In genomic region chr13:60363288-60363687, GRCh38 we compare ENCODE assay signal across 23 cellular contexts. TPM values are rescaled to one million over a fixed set of nuclear protein-coding genes. Genes with fewer than 3 reads are reported as not detected.
DNase-seq lines count a peak whose midpoint lies in the region; ATAC-seq, FAIRE-seq and TF ChIP-seq lines count a peak whose summit lies in the region.
"Had no signal": no experiment of that assay in that cellular context is flagged by ENCODE, and none has a peak within 500 bp of the region (broad histone marks: within the 10 kb centered on the region; RNA-seq: fewer than 3 reads in every experiment).

No MANE protein-coding gene starts in this region.

- TF ChIP-seq CTCF in A673 (conservative IDR thresholded peaks at IDR 0.05; ENCODE audit: low read depth, low read length) (no peak), H1 (IDR thresholded peaks at IDR 0.05; ENCODE audit: control extremely low read depth in 1 of 3, insufficient read depth in 1 of 3, low read depth in 1 of 3, low read length in 3 of 3) (no peak), progenitor cell of endocrine pancreas (IDR thresholded peaks at IDR 0.05; ENCODE audit: unreplicated experiment) (no peak)

- DNase-seq in A673 (ENCODE audit: low spot score) (peak; percentile 90), MG63 (peak; percentile 4), NCI-H69 (lab: John Stamatoyannopoulos, UW) (peak; percentile 72), H1 (ENCODE audit: low read depth in 1 of 2, low spot score in 2 of 2) (no peak), progenitor cell of endocrine pancreas (ENCODE audit: low spot score, unreplicated experiment) (no peak)
- no peak for DNase-seq in activated naive CD8-positive, alpha-beta T cell treated with anti-CD3 and anti-CD28 coated beads for 36 hours
- DNase-seq: ACHN; AML-193; C1 segment of cervical spinal cord; Calu3; CD4-positive, alpha-beta memory T cell; COR-L47; DMS53; DMS79 treated with DMSO at 0.1 percent for 48 hours; GF-D8; GM23248 had no signal

- H3K4me3 Mint-ChIP-seq in progenitor cell of endocrine pancreas (ENCODE audit: low read depth), result no peak overlapping the region
- H3K4me3 Mint-ChIP-seq in activated naive CD8-positive, alpha-beta T cell treated with anti-CD3 and anti-CD28 coated beads for 36 hours, result no peak overlapping the region
- H3K4me3 Mint-ChIP-seq: CD4-positive, alpha-beta memory T cell had no signal

- no TSS peak for BruUV-seq in A673 (replicated peaks; lab: Mats Ljungman, UMichigan)

- H3K36me3 ChIP-seq in A673 (ENCODE audit: insufficient read depth, low read length, poor library complexity, severe bottlenecking), result no peaks in the 10 kb centered on the region
- H3K36me3 ChIP-seq in MG63, result no peaks in the 10 kb centered on the region
- no peaks in the 10 kb centered on the region for H3K36me3 ChIP-seq in H1 (ENCODE audit: control insufficient read depth in 2 of 4, insufficient read depth in 4 of 4, low read length in 3 of 4)
- H3K36me3 ChIP-seq: HAP-1 had no signal

- WGBS in H1 (ENCODE audit: extremely low coverage in 1 of 2, insufficient coverage in 1 of 2, insufficient read length in 1 of 2, insufficient replicate concordance in 2 of 2, low coverage in 1 of 2, low lambda C conversion rate in 2 of 2, missing lambda C conversion rate in 1 of 2), 2 experiments, result 71% methylated on average over 2 of the region's 2 CpGs; no CpG with 5 or more reads in 1 of the 2 experiments

- H3K9me3 Mint-ChIP-seq in progenitor cell of endocrine pancreas (ENCODE audit: low read depth), result no peaks in the 10 kb centered on the region
- peaks cover 1% of the 10 kb centered on the region for H3K9me3 Mint-ChIP-seq in activated naive CD8-positive, alpha-beta T cell treated with anti-CD3 and anti-CD28 coated beads for 36 hours

- no peak overlapping the region for H3K4me3 ChIP-seq in A673 (ENCODE audit: low read depth, low read length, poor library complexity, severe bottlenecking)
- H3K4me3 ChIP-seq in MG63, result no peak overlapping the region
- no peak overlapping the region for H3K4me3 ChIP-seq in H1 (ENCODE audit: extremely low read depth in 1 of 4, insufficient read depth in 2 of 4, low read depth in 3 of 4, low read length in 4 of 4)
- H3K4me3 ChIP-seq: GM23248, HAP-1 had no signal

- no peak overlapping the region for H2BK12ac ChIP-seq in H1 (ENCODE audit: low read depth, low read length)

- no peak overlapping the region for H3K9ac ChIP-seq in H1 (replicated peaks in 1 of 4; ENCODE audit: extremely low read depth in 1 of 4, low read depth in 3 of 4, low read length in 3 of 4)
- H3K9ac ChIP-seq: GM23248 had no signal

- no peak overlapping the region for H3K27ac Mint-ChIP-seq in progenitor cell of endocrine pancreas
- no peak overlapping the region for H3K27ac Mint-ChIP-seq in activated naive CD8-positive, alpha-beta T cell treated with anti-CD3 and anti-CD28 coated beads for 36 hours
- H3K27ac Mint-ChIP-seq: CD4-positive, alpha-beta memory T cell had no signal

- no peak overlapping the region for H3K4me2 ChIP-seq in H1 (ENCODE audit: insufficient read depth in 1 of 2, low read depth in 2 of 2, low read length in 2 of 2)

- no peak overlapping the region for H3K4ac ChIP-seq in H1 (replicated peaks; ENCODE audit: insufficient read length, low read depth, low read length)

- POLR2A ChIA-PET in A673 (lab: Charles Lee; ENCODE audit: low non-redundant PET) (interaction anchor here (1.1 kb wide), 1 partner anchor 19 kb away, joined by 3 read pairs; no protein-coding TSS in a partner anchor), H1 (lab: Charles Lee; ENCODE audit: partially characterized antibody) (no interaction called here)

- TF ChIP-seq RAD21 in H1 (IDR thresholded peaks at IDR 0.05 in 1 of 2, conservative IDR thresholded peaks at IDR 0.05 in 1 of 2; ENCODE audit: low read depth in 2 of 2, low read length in 2 of 2), result no peak

- no peaks in the 10 kb centered on the region for H4K20me1 ChIP-seq in H1 (replicated peaks in 1 of 2; ENCODE audit: control insufficient read depth in 1 of 2, insufficient read depth in 2 of 2, low read length in 2 of 2)

- peaks cover 23% of the 10 kb centered on the region for H3K4me1 ChIP-seq in A673 (ENCODE audit: insufficient read depth, low read length, poor library complexity, severe bottlenecking)
- no peaks in the 10 kb centered on the region for H3K4me1 ChIP-seq in H1 (replicated peaks in 1 of 4; ENCODE audit: control insufficient read depth in 3 of 4, insufficient read depth in 4 of 4, low read length in 3 of 4)

- H3K27me3 Mint-ChIP-seq in progenitor cell of endocrine pancreas, result no peaks in the 10 kb centered on the region
- peaks cover 4% of the 10 kb centered on the region for H3K27me3 Mint-ChIP-seq in activated naive CD8-positive, alpha-beta T cell treated with anti-CD3 and anti-CD28 coated beads for 36 hours

- no peak overlapping the region for H3K18ac ChIP-seq in H1 (ENCODE audit: extremely low read depth, low read length)

- H3K14ac ChIP-seq in H1 (ENCODE audit: insufficient read length), result no peak overlapping the region

- H3K79me1 ChIP-seq in H1 (ENCODE audit: low read depth, low read length), result no peaks in the 10 kb centered on the region

- intact Hi-C loops in A673 (cut with micrococcal nuclease; ENCODE audit: unreplicated experiment), result no loop called here

- H3K4me1 Mint-ChIP-seq in progenitor cell of endocrine pancreas (ENCODE audit: low read depth), result no peaks in the 10 kb centered on the region
- no peaks in the 10 kb centered on the region for H3K4me1 Mint-ChIP-seq in activated naive CD8-positive, alpha-beta T cell treated with anti-CD3 and anti-CD28 coated beads for 36 hours
- H3K4me1 Mint-ChIP-seq: CD4-positive, alpha-beta memory T cell had no signal

- ATAC-seq in GM21737 (IDR thresholded peaks at IDR 0.05; ENCODE audit: unreplicated experiment), result no peak
- ATAC-seq in HG03342 (IDR thresholded peaks at IDR 0.05; ENCODE audit: unreplicated experiment), result no peak

- H3K36me3 Mint-ChIP-seq in progenitor cell of endocrine pancreas (ENCODE audit: insufficient read depth), result no peaks in the 10 kb centered on the region
- H3K36me3 Mint-ChIP-seq in activated naive CD8-positive, alpha-beta T cell treated with anti-CD3 and anti-CD28 coated beads for 36 hours, result no peaks in the 10 kb centered on the region
- H3K36me3 Mint-ChIP-seq: CD4-positive, alpha-beta memory T cell had no signal

- H3K79me2 ChIP-seq in H1 (ENCODE audit: control insufficient read depth in 1 of 2, insufficient read depth in 2 of 2, low read length in 2 of 2), result no peaks in the 10 kb centered on the region

- no peak for TF ChIP-seq EP300 in H1 (IDR thresholded peaks at IDR 0.05; ENCODE audit: borderline replicate concordance in 1 of 2, low read depth in 2 of 2, low read length in 2 of 2)

- H2BK5ac ChIP-seq in H1 (ENCODE audit: low read depth, low read length), result no peak overlapping the region

- no peak overlapping the region for H4K5ac ChIP-seq in H1 (ENCODE audit: insufficient read length, low read depth, low read length)

- H3K56ac ChIP-seq in H1 (replicated peaks; ENCODE audit: insufficient read length, low read depth, low read length), result peak overlapping the region; percentile 6

- H3K9me3 ChIP-seq in A673 (ENCODE audit: low read depth, low read length, poor library complexity, severe bottlenecking) (no peaks in the 10 kb centered on the region), MG63 (no peaks in the 10 kb centered on the region), H1 (ENCODE audit: insufficient read depth in 2 of 2, low read depth in 1 of 2, low read length in 1 of 2) (no peaks in the 10 kb centered on the region)
- H3K9me3 ChIP-seq: HAP-1 had no signal

- no peak overlapping the region for H4K91ac ChIP-seq in H1 (replicated peaks; ENCODE audit: insufficient read length, low read length)

- TF ChIP-seq POLR2A in H1 (IDR thresholded peaks at IDR 0.05; ENCODE audit: control extremely low read depth in 1 of 2, low read depth in 2 of 2, low read length in 2 of 2), result no peak

- no peak overlapping the region for H2BK15ac ChIP-seq in H1 (ENCODE audit: low read length)

- no peak overlapping the region for H3K27ac ChIP-seq in A673 (ENCODE audit: low read depth, low read length, poor library complexity, severe bottlenecking)
- H3K27ac ChIP-seq in H1 (ENCODE audit: low read depth, low read length), result no peak overlapping the region
- H3K27ac ChIP-seq: 22Rv1, GM23248 had no signal

- no peak overlapping the region for H2BK120ac ChIP-seq in H1 (replicated peaks; ENCODE audit: low read depth, low read length)

- H3K23ac ChIP-seq in H1 (ENCODE audit: insufficient read length), result no peak overlapping the region

- no peak overlapping the region for H2AFZ ChIP-seq in H1 (ENCODE audit: low read length)
- H2AFZ ChIP-seq: GM23248 had no signal

- H3K27me3 ChIP-seq in A673 (replicated peaks; ENCODE audit: insufficient read depth, low read depth, low read length, poor library complexity) (no peaks in the 10 kb centered on the region), MG63 (no peaks in the 10 kb centered on the region; the same call in 1 of the 2 replicates), H1 (replicated peaks in 1 of 4; ENCODE audit: control insufficient read depth in 3 of 4, extremely low read depth in 1 of 4, insufficient read depth in 3 of 4, low read length in 3 of 4) (no peaks in the 10 kb centered on the region)

- no peak overlapping the region for H2BK20ac ChIP-seq in H1 (ENCODE audit: low read length)

- no peak overlapping the region for H2AK5ac ChIP-seq in H1 (ENCODE audit: low read depth, low read length)

- H4K8ac ChIP-seq in H1 (ENCODE audit: extremely low read depth, insufficient read depth, low read length), result no peak overlapping the region

- H3K23me2 ChIP-seq in H1 (ENCODE audit: low read depth, low read length), result no peaks in the 10 kb centered on the region

- FAIRE-seq in H1 (lab: Jason Lieb, UNC), result no peak
- FAIRE-seq: A204.1, GM12892, H54 had no signal

- CTCF ChIA-PET in A673 (lab: Charles Lee), result interaction anchor here (1.2 kb wide), 1 partner anchor 34 kb away, joined by 3 read pairs; no protein-coding TSS in a partner anchor
- CTCF ChIA-PET in H1 (lab: Charles Lee; ENCODE audit: partially characterized antibody), result interaction anchor here (0.8 to 1.0 kb wide), 2 partner anchors 17 to 971 kb away, joined by 3 read pairs; no protein-coding TSS in a partner anchor

TF ChIP-seq in H1, 55 proteins besides CTCF, POLR2A, EP300 and RAD21 (continues in another document):
- TF ChIP-seq TAF1 (IDR thresholded peaks at IDR 0.05; ENCODE audit: low read depth, low read length), result no peak

RNA-seq across cellular contexts. Expression of gene TDRD3, which starts 33.7 kb away (rescaled TPM):
- total RNA-seq in A673 (2021) (30.7 and 34.1 TPM in 2 replicates), progenitor cell of endocrine pancreas (28.5 and 30.4 TPM in 2 replicates)
- total RNA-seq in MG63 (2014; rRNA removed; shearing (Covaris generic); ENCODE audit: low replicate concordance), result 4.6 and 6.1 TPM in 2 replicates
- 14.7 TPM in 2 replicates for total RNA-seq in H1 (2021; fragmentation: NEBNext Ultra II Directional; extraction: Animal tissue kit (Norgen Biotek cat#: 25700))
- 1.4 and 2.5 TPM in 2 replicates for polyA plus RNA-seq in H1 (2011; rRNA removed)
- polyA plus RNA-seq in H1 (2011; cell fraction: cytosol; rRNA removed), result 4.4 TPM
- polyA plus RNA-seq in H1 (2011; cell fraction: nucleus; rRNA removed), result 2.8 TPM
- polyA plus RNA-seq in H1 (2012, experiment 1 of 2), result 6.8 to 10.5 TPM (median 8.2 TPM) in 4 replicates
- 1.1 TPM for polyA plus RNA-seq in H1 (2012, experiment 2 of 2)
- 10.1 TPM for polyA plus RNA-seq in H1 (2013, experiment 1 of 2)
- polyA plus RNA-seq in H1 (2013, experiment 2 of 2), result 9.6 TPM
- 9.2 and 14.7 TPM in 2 replicates for polyA minus RNA-seq in H1 (2011; rRNA and poly(A)+ RNA removed)
- polyA minus RNA-seq in H1 (2011; cell fraction: cytosol; rRNA and poly(A)+ RNA removed), result 5.8 TPM
- polyA minus RNA-seq in H1 (2011; cell fraction: nucleus; rRNA and poly(A)+ RNA removed), result 24.6 TPM
- total RNA-seq in activated naive CD8-positive, alpha-beta T cell treated with anti-CD3 and anti-CD28 coated beads for 36 hours, result 10 to 100 TPM; 19.2 to 19.9 TPM

Comparison
In these comparisons a context has a peak if more than half of its experiments do, and no peak if none do; other contexts are left out.
1. DNase-seq: peak in A673 (single experiment), MG63 (single experiment) and NCI-H69 (single experiment); none in H1 (0 of 2), progenitor cell of endocrine pancreas (single experiment) and activated naive CD8-positive, alpha-beta T cell treated with anti-CD3 and anti-CD28 coated beads for 36 hours (single experiment).